ENCODE assay signal across 8 cellular contexts in the genomic region with DNA sequence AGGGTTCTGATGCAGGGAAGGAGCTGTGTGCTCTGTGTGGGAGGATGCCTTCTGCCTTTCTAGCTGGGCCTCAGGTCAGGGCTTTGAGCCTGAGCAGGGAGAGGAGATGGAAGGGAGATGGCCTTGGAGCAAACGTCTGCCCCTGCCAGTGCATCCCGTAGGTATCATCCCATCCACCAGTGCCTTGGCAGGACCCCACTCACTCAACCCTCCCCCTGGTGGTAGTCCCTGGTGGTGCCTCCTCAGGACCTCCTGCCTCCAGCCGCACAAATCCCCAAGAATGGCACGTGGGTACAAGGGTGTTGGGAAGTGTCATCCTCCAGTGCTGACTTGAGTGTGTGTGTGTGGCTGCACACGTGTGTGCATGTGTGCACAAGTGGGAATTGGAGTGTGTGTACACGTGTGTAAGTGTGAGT. TPM values are rescaled to one million over a fixed set of nuclear protein-coding genes. Genes with fewer than 3 reads are reported as not detected.
A peak's percentile ranks its signal among the peaks of the same experiment; 100 is the strongest.
DNase-seq lines count a peak whose midpoint lies in the region; TF ChIP-seq lines count a peak whose summit lies in the region.

No MANE protein-coding gene starts in this region.

- H3K9me3 ChIP-seq in endodermal cell (ENCODE audit: control insufficient read depth, low read length) (no peaks in the 10 kb centered on the region), sigmoid colon (no peaks in the 10 kb centered on the region)

- H3K27me3 Mint-ChIP-seq in activated CD4-positive, alpha-beta T cell treated with anti-CD3 and anti-CD28 coated beads, Interleukin-2, amount 10 ng/mL, durations not matched to agents 24 days and 14 days, result no peaks in the 10 kb centered on the region
- H3K27me3 Mint-ChIP-seq in endodermal cell (ENCODE audit: insufficient read depth), result peaks cover 37% of the 10 kb centered on the region

- H3K9ac ChIP-seq in endodermal cell (ENCODE audit: extremely low read depth, low read length, poor library complexity, severe bottlenecking), result no peak overlapping the region

- no peak for TF ChIP-seq EP300 in sigmoid colon (IDR thresholded peaks at IDR 0.05)

- H3K4me3 ChIP-seq in endodermal cell (ENCODE audit: low read length), result no peak overlapping the region
- no peak overlapping the region for H3K4me3 ChIP-seq in sigmoid colon

- WGBS in endodermal cell (ENCODE audit: insufficient coverage in 1 of 2, insufficient read length in 1 of 2), 2 experiments, result 80 to 93% methylated on average over 1 to 6 of the region's 6 CpGs
- 84 to 90% methylated on average over 6 of the region's 6 CpGs for WGBS in sigmoid colon, 2 donors

- intact Hi-C loops in activated CD4-positive, alpha-beta T cell treated with anti-CD3 and anti-CD28 coated beads, Interleukin-2, amount 10 ng/mL, durations not matched to agents 24 days and 14 days (cut with micrococcal nuclease), result no loop called here
- intact Hi-C loops in sigmoid colon (cut with DNase I), result no loop called here

- no peak overlapping the region for H3K27ac Mint-ChIP-seq in activated CD4-positive, alpha-beta T cell treated with anti-CD3 and anti-CD28 coated beads, Interleukin-2, amount 10 ng/mL, durations not matched to agents 24 days and 14 days
- H3K27ac Mint-ChIP-seq in endodermal cell, result no peak overlapping the region

- H3K27me3 ChIP-seq in endodermal cell (ENCODE audit: control insufficient read depth, insufficient read depth, low read length, poor library complexity, severe bottlenecking), result peaks cover 17% of the 10 kb centered on the region
- peaks cover 0 to 9% (median 0%) of the 10 kb centered on the region in 3 donors for H3K27me3 ChIP-seq in sigmoid colon

- peaks cover 23% of the 10 kb centered on the region for H3K36me3 Mint-ChIP-seq in activated CD4-positive, alpha-beta T cell treated with anti-CD3 and anti-CD28 coated beads, Interleukin-2, amount 10 ng/mL, durations not matched to agents 24 days and 14 days (ENCODE audit: low read depth)
- H3K36me3 Mint-ChIP-seq in endodermal cell (ENCODE audit: low read depth), result no peaks in the 10 kb centered on the region

- H3K4me1 ChIP-seq in endodermal cell (ENCODE audit: control insufficient read depth, insufficient read depth, low read length) (no peaks in the 10 kb centered on the region), sigmoid colon (no peaks in the 10 kb centered on the region)

- no peak overlapping the region for H3K4me3 Mint-ChIP-seq in activated CD4-positive, alpha-beta T cell treated with anti-CD3 and anti-CD28 coated beads, Interleukin-2, amount 10 ng/mL, durations not matched to agents 24 days and 14 days
- H3K4me3 Mint-ChIP-seq in endodermal cell, result no peak overlapping the region

- TF ChIP-seq CTCF in endodermal cell (conservative IDR thresholded peaks at IDR 0.05), result peak; percentile 69
- no peak for TF ChIP-seq CTCF in sigmoid colon (IDR thresholded peaks at IDR 0.05)

- H3K27ac ChIP-seq in endodermal cell (ENCODE audit: low read depth, low read length) (no peak overlapping the region), sigmoid colon (no peak overlapping the region)

- no peaks in the 10 kb centered on the region for H3K9me3 Mint-ChIP-seq in activated CD4-positive, alpha-beta T cell treated with anti-CD3 and anti-CD28 coated beads, Interleukin-2, amount 10 ng/mL, durations not matched to agents 24 days and 14 days
- H3K9me3 Mint-ChIP-seq in endodermal cell, result no peaks in the 10 kb centered on the region

- peaks cover 35% of the 10 kb centered on the region for H3K4me1 Mint-ChIP-seq in activated CD4-positive, alpha-beta T cell treated with anti-CD3 and anti-CD28 coated beads, Interleukin-2, amount 10 ng/mL, durations not matched to agents 24 days and 14 days
- H3K4me1 Mint-ChIP-seq in endodermal cell, result no peaks in the 10 kb centered on the region

- no peak for TF ChIP-seq POLR2A in sigmoid colon (IDR thresholded peaks at IDR 0.05)

- H3K36me3 ChIP-seq in endodermal cell (ENCODE audit: control insufficient read depth, insufficient read depth, low read length) (no peaks in the 10 kb centered on the region), sigmoid colon (no peaks in the 10 kb centered on the region)

- DNase-seq in activated CD4-positive, alpha-beta T cell treated with anti-CD3 and anti-CD28 coated beads, Interleukin-2, amount 10 ng/mL, durations not matched to agents 24 days and 14 days, result peak; percentile 73
- no peak for DNase-seq in activated CD4-positive, alpha-beta T cell treated with anti-CD3 and anti-CD28 coated beads for 4 hours
- DNase-seq in NCI-H69 (lab: John Stamatoyannopoulos, UW) (peak; percentile 6), endodermal cell (peak; percentile 80), sigmoid colon (peak; percentile 27), A172 (ENCODE audit: low spot score) (no peak), MV-4-11 (lab: John Stamatoyannopoulos, UW) (no peak), RKO (ENCODE audit: low spot score) (no peak)

RNA-seq across cellular contexts. Expression of gene MICB, which starts 23.1 kb away (rescaled TPM):
- 32.8 and 35.5 TPM in 2 replicates for total RNA-seq in activated CD4-positive, alpha-beta T cell treated with anti-CD3 and anti-CD28 coated beads, Interleukin-2, amount 10 ng/mL, durations not matched to agents 24 days and 14 days
- 1 to 10 TPM; 8.2 to 8.5 TPM for total RNA-seq in endodermal cell
- 4.1 TPM for polyA plus RNA-seq in endodermal cell (2013, experiment 1 of 2)
- 4.5 TPM for polyA plus RNA-seq in endodermal cell (2013, experiment 2 of 2)
- total RNA-seq in sigmoid colon, result 1 to 10 TPM in 3 of 4 donors, under 1 TPM in 1; 0.71 to 3.3 (median 1.5) TPM
- 1 to 10 TPM in 2 of 3 donors, under 1 TPM in 1; 0.92 to 7.7 (median 1.2) TPM for polyA plus RNA-seq in sigmoid colon
- 16.5 and 17.1 TPM in 2 replicates for total RNA-seq in A172 (2014; rRNA removed; shearing (Covaris generic))

RNA-seq across cellular contexts. Expression of gene MCCD1, which starts 53.9 kb away (rescaled TPM):
- total RNA-seq in activated CD4-positive, alpha-beta T cell treated with anti-CD3 and anti-CD28 coated beads, Interleukin-2, amount 10 ng/mL, durations not matched to agents 24 days and 14 days, result not detected in 2 replicates
- total RNA-seq in endodermal cell (not detected), sigmoid colon (not detected)
- not detected for polyA plus RNA-seq in endodermal cell (2013, experiment 1 of 2)
- not detected for polyA plus RNA-seq in endodermal cell (2013, experiment 2 of 2)
- not detected for polyA plus RNA-seq in sigmoid colon
- not detected in 2 replicates for total RNA-seq in A172 (2014; rRNA removed; shearing (Covaris generic))

Comparison
In these comparisons a context has a peak if more than half of its experiments do, and no peak if none do; other contexts are left out.
1. DNase-seq: peak in activated CD4-positive, alpha-beta T cell treated with anti-CD3 and anti-CD28 coated beads, Interleukin-2, amount 10 ng/mL, durations not matched to agents 24 days and 14 days (single experiment), NCI-H69 (single experiment), endodermal cell (single experiment) and sigmoid colon (single experiment); none in activated CD4-positive, alpha-beta T cell treated with anti-CD3 and anti-CD28 coated beads for 4 hours (0 of 2), A172 (single experiment), MV-4-11 (single experiment) and RKO (single experiment).